ENCODE assay signal across 8 cellular contexts in the genomic region with DNA sequence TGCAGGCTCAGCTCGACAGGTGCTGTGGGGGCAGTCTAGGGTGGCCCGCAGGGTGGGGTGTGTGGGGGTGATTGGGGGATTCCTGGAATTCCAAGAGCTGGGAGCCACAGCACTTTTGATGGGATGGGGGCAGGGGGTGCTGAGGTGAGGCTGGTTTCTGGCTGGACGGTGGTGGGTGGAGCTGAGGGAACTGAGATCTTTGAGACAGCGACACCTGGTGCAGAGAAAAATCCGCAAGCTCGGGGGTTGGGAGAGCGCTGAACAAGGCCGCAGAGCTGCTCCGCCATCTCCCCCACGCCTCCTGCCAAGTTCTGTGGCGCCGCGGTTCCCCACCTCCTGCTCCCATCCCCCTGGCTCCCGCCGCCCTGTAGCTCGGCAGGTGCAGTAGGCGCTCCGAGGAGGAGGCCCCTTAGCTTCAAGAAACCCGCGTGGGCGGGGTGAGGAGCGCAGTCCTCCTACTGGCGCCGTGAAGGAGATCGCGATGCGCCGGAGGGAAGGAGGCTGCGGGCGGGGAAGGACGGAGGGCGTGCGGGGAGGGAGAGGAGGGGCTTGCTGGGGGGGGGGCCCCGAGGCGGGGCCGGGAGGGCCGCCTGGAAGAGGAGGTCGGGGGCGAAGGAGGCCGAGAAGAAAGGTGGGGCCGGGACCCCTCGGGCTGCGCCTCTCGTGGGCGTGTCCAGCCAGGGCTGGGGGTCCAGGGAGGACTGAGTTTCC. TPM values are rescaled to one million over a fixed set of nuclear protein-coding genes. Genes with fewer than 3 reads are reported as not detected.
DNase-seq lines count a peak whose midpoint lies in the region; ATAC-seq and TF ChIP-seq lines count a peak whose summit lies in the region.

No MANE protein-coding gene starts in this region.

- H3K9me3 Mint-ChIP-seq in activated T-helper 17 cell treated with anti-CD3 and anti-CD28 coated beads, Interleukin-2, amount 50 U/mL, for 72 hours: no peaks in the 10 kb centered on the region
- no peaks in the 10 kb centered on the region for H3K9me3 Mint-ChIP-seq in nephron

- peaks cover 9% of the 10 kb centered on the region for H3K4me1 Mint-ChIP-seq in activated T-helper 17 cell treated with anti-CD3 and anti-CD28 coated beads, Interleukin-2, amount 50 U/mL, for 72 hours
- H3K4me1 Mint-ChIP-seq in nephron: peaks cover 6% of the 10 kb centered on the region

- CTCF ChIA-PET in RWPE1 (lab: Yijun Ruan, JAX): interaction anchor here (0.5 to 2.1 kb wide), 25 partner anchors 8 to 400 kb away, joined by 3 to 24 read pairs (median 3); a partner anchor contains a TSS

- H3K36me3 Mint-ChIP-seq in activated T-helper 17 cell treated with anti-CD3 and anti-CD28 coated beads, Interleukin-2, amount 50 U/mL, for 72 hours (ENCODE audit: low read depth): peaks cover 33% of the 10 kb centered on the region
- no peaks in the 10 kb centered on the region for H3K36me3 Mint-ChIP-seq in nephron (ENCODE audit: low read depth)

- POLR2A ChIA-PET in RWPE1 (lab: Yijun Ruan, JAX; ENCODE audit: low non-redundant PET): interaction anchor here (0.6 kb wide), 1 partner anchor 78 kb away, joined by 7 read pairs; no protein-coding TSS in a partner anchor

- H3K27me3 Mint-ChIP-seq in activated T-helper 17 cell treated with anti-CD3 and anti-CD28 coated beads, Interleukin-2, amount 50 U/mL, for 72 hours: no peaks in the 10 kb centered on the region
- peaks cover 35% of the 10 kb centered on the region for H3K27me3 Mint-ChIP-seq in nephron (ENCODE audit: low read depth)

- peak overlapping the region; percentile 86 for H3K4me3 Mint-ChIP-seq in activated T-helper 17 cell treated with anti-CD3 and anti-CD28 coated beads, Interleukin-2, amount 50 U/mL, for 72 hours
- peak overlapping the region; percentile 82 to 88 (median 83) for H3K4me3 Mint-ChIP-seq in nephron

- peak overlapping the region; percentile 100 for H3K27ac ChIP-seq in RWPE1

- DNase-seq in EH (ENCODE audit: low read depth): peak; percentile 78
- peak; percentile 82 for DNase-seq in M059J (ENCODE audit: low read depth)
- peak; percentile 75 for DNase-seq in RWPE1 (ENCODE audit: low spot score)
- DNase-seq in fibroblast of peridontal ligament (ENCODE audit: extremely low read depth): peak; percentile 73
- peak; percentile 88 for DNase-seq in stimulated activated naive CD4-positive, alpha-beta T cell treated with Interleukin-2 at 50 U/mL for 16 hours (lab: John Stamatoyannopoulos, UW)

- peak; percentile 13 for ATAC-seq in activated T-helper 17 cell treated with anti-CD3 and anti-CD28 coated beads, Interleukin-2, amount 50 U/mL, for 72 hours (replicated peaks)
- no peak for ATAC-seq in GM19023 (IDR thresholded peaks at IDR 0.05; ENCODE audit: unreplicated experiment)

- H3K27ac Mint-ChIP-seq in activated T-helper 17 cell treated with anti-CD3 and anti-CD28 coated beads, Interleukin-2, amount 50 U/mL, for 72 hours: peak overlapping the region; percentile 92
- H3K27ac Mint-ChIP-seq in nephron: peak overlapping the region; percentile 86 to 89 (median 88)

- TF ChIP-seq CTCF in RWPE1 (conservative IDR thresholded peaks at IDR 0.05; ENCODE audit: low read depth) (peak; percentile 63), nephron (IDR thresholded peaks at IDR 0.05; ENCODE audit: unreplicated experiment in 3 of 3) (peak; percentile 50 to 69 (median 65))

RNA-seq across cellular contexts. Expression of a gene that starts 1.3 kb away (rescaled TPM):
- 10.2 and 22.4 TPM in 2 replicates for total RNA-seq in M059J (2014; rRNA removed; shearing (Covaris generic))
- 10 to 100 TPM; 23.3 to 39.1 TPM for total RNA-seq in activated T-helper 17 cell treated with anti-CD3 and anti-CD28 coated beads, Interleukin-2, amount 50 U/mL, for 72 hours

RNA-seq across cellular contexts. Expression of a gene that starts 3.1 kb away (rescaled TPM):
- not detected in 2 replicates for total RNA-seq in M059J (2014; rRNA removed; shearing (Covaris generic))
- 100 to 1,000 TPM; 271 to 358 TPM for total RNA-seq in activated T-helper 17 cell treated with anti-CD3 and anti-CD28 coated beads, Interleukin-2, amount 50 U/mL, for 72 hours

RNA-seq across cellular contexts. Expression of a gene that starts 15.1 kb away (rescaled TPM):
- 93.9 and 114 TPM in 2 replicates for total RNA-seq in M059J (2014; rRNA removed; shearing (Covaris generic))
- 1 to 10 TPM in 1 of 2 donors, under 1 TPM in 1; 0.97 to 2.2 TPM for total RNA-seq in activated T-helper 17 cell treated with anti-CD3 and anti-CD28 coated beads, Interleukin-2, amount 50 U/mL, for 72 hours

RNA-seq across cellular contexts. Expression of a gene that starts 36.6 kb away (rescaled TPM):
- 1.9 and 5.4 TPM in 2 replicates for total RNA-seq in M059J (2014; rRNA removed; shearing (Covaris generic))
- total RNA-seq in activated T-helper 17 cell treated with anti-CD3 and anti-CD28 coated beads, Interleukin-2, amount 50 U/mL, for 72 hours: 10 to 100 TPM in 1 of 2 donors, 1 to 10 TPM in 1; 2.5 to 12.3 TPM

Comparison
In these comparisons a context has a peak if more than half of its experiments do, and no peak if none do; other contexts are left out.
1. RNA of a gene that starts 3.1 kb away (total RNA-seq): 271 to 358 TPM in activated T-helper 17 cell treated with anti-CD3 and anti-CD28 coated beads, Interleukin-2, amount 50 U/mL, for 72 hours; not detected in M059J; every median in the first group is over 100 times any median in the second.
2. RNA of a gene that starts 15.1 kb away (total RNA-seq): 93.9 to 114 TPM in M059J; 0.97 to 2.2 TPM in activated T-helper 17 cell treated with anti-CD3 and anti-CD28 coated beads, Interleukin-2, amount 50 U/mL, for 72 hours; every median in the first group is over 10 times any median in the second.
3. Peak in every context shown above with its lines, with median percentiles within 50 percentile points of each other: DNase-seq.